24 cellular contexts compared by ENCODE assay signal in the genomic region with DNA sequence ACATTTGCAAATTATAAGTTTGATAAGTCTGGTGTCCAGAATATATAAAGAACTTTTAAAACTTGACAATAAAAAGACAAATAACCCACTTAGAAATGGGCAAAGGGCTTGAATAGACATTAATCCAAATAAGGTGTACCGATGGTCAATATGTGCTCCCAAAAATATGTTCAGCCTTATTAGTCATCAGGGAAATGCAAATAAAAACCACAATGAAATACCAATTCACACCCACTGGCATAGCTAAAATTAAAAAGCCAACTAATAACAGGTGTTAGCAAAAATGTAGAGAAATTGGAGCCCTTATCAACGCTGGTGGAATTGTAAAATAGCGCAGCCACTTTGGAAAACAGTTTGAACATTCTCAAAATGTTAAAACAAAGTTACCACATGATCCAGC.
"Had no signal": no experiment of that assay in that cellular context is flagged by ENCODE, and none has a peak within 500 bp of the region (broad histone marks: within the 10 kb centered on the region; RNA-seq: fewer than 3 reads in every experiment).

No MANE protein-coding gene starts in this region.

- H3K36me3 ChIP-seq: left lung, ovary, right atrium auricular region, right lobe of liver, stomach, thyroid gland, transverse colon, upper lobe of left lung, vagina had no signal

- FAIRE-seq: islet of Langerhans, kidney had no signal

- H3K4me3 ChIP-seq: left lung, lung, ovary, right atrium auricular region, right lobe of liver, skin epidermis, stomach, testis, thyroid gland, transverse colon, upper lobe of left lung, vagina had no signal

- H3K27me3 ChIP-seq: left lung, ovary, right atrium auricular region, right lobe of liver, stomach, testis, thyroid gland, transverse colon, upper lobe of left lung, vagina had no signal

- H3K27ac ChIP-seq: left lung, ovary, right atrium auricular region, right lobe of liver, skin epidermis, stomach, testis, thyroid gland, transverse colon, upper lobe of left lung, vagina had no signal

- DNase-seq: immature natural killer cell; kidney; left colon; left lung; mesendoderm; naive thymus-derived CD4-positive, alpha-beta T cell; ovary; right lobe of liver; stimulated activated CD4-positive, alpha-beta T cell treated with anti-CD3 and anti-CD28 coated beads, Interleukin-12 subunit alpha, Interleukin-12 subunit beta, amount 100 ng/mL, for 4 hours; stimulated activated CD4-positive, alpha-beta T cell treated with anti-CD3 and anti-CD28 coated beads, Interleukin-15, amount 100 ng/mL, for 24 hours; stimulated activated CD4-positive, alpha-beta T cell treated with anti-CD3 and anti-CD28 coated beads, Interleukin-2, amount 100 ng/mL, for 24 hours; stimulated activated CD4-positive, alpha-beta T cell treated with anti-CD3 and anti-CD28 coated beads, Interleukin-4, amount 100 ng/mL, for 1 hour; stimulated activated naive B cell treated with anti-CD40 and anti-IgM and Interleukin-4, amounts not matched to agents 10 μg/mL and 1 μg/mL and 100 μg/mL, for 72 hours; stimulated activated naive CD8-positive, alpha-beta T cell treated with anti-CD3 and anti-CD28 coated beads, Interleukin-15, Interleukin-2, amounts not matched to agents 100 U/mL and 50 U/mL, for 24 hours; stomach; testis; thyroid gland; transverse colon; upper lobe of left lung had no signal
